In genomic region chr19:47652285-47652684, GRCh38 we compare ENCODE assay signal across 12 cellular contexts.
"Had no signal": no experiment of that assay in that cellular context is flagged by ENCODE, and none has a peak within 500 bp of the region (broad histone marks: within the 10 kb centered on the region; RNA-seq: fewer than 3 reads in every experiment).

No MANE protein-coding gene starts in this region.

- H3K4me3 Mint-ChIP-seq: activated B cell treated with CpG ODN at 0.5 μM for 24 hours; activated CD8-positive, alpha-beta T cell treated with anti-CD3 and anti-CD28 coated beads for 36 hours; activated naive CD8-positive, alpha-beta T cell; naive thymus-derived CD4-positive, alpha-beta T cell; stimulated activated naive B cell treated with anti-CD40 and anti-IgM and Interleukin-4, amounts not matched to agents 10 μg/mL and 1 μg/mL and 100 μg/mL, for 72 hours had no signal

- ATAC-seq: activated CD8-positive, alpha-beta T cell treated with anti-CD3 and anti-CD28 coated beads for 36 hours; naive thymus-derived CD4-positive, alpha-beta T cell; stimulated activated naive B cell treated with anti-CD40 and anti-IgM and Interleukin-4, amounts not matched to agents 10 μg/mL and 1 μg/mL and 100 μg/mL, for 72 hours had no signal

- H3K27ac Mint-ChIP-seq: activated B cell treated with CpG ODN at 0.5 μM for 24 hours; activated CD8-positive, alpha-beta T cell treated with anti-CD3 and anti-CD28 coated beads for 36 hours; activated naive CD8-positive, alpha-beta T cell; naive thymus-derived CD4-positive, alpha-beta T cell; stimulated activated naive B cell treated with anti-CD40 and anti-IgM and Interleukin-4, amounts not matched to agents 10 μg/mL and 1 μg/mL and 100 μg/mL, for 72 hours had no signal

- H3K4me3 ChIP-seq: left ventricle myocardium inferior, thyroid gland had no signal

- H3K27me3 Mint-ChIP-seq: activated B cell treated with CpG ODN at 0.5 μM for 24 hours; activated CD8-positive, alpha-beta T cell treated with anti-CD3 and anti-CD28 coated beads for 36 hours; activated naive CD8-positive, alpha-beta T cell; naive thymus-derived CD4-positive, alpha-beta T cell; stimulated activated naive B cell treated with anti-CD40 and anti-IgM and Interleukin-4, amounts not matched to agents 10 μg/mL and 1 μg/mL and 100 μg/mL, for 72 hours had no signal

- H3K27ac ChIP-seq: left ventricle myocardium inferior, thyroid gland had no signal

- DNase-seq: activated B cell treated with CpG ODN at 0.5 μM for 24 hours; activated CD4-positive, alpha-beta T cell treated with anti-CD3 and anti-CD28 coated beads for 48 hours; activated CD8-positive, alpha-beta T cell treated with anti-CD3 and anti-CD28 coated beads for 36 hours; activated gamma-delta T cell treated with Interleukin-2 at 50 U/mL for 16 hours; activated T-cell treated with anti-CD3 and anti-CD28 coated beads, Interleukin-2, amount 50 U/mL, for 48 hours; amniotic stem cell; hippocampal formation; left ventricle myocardium inferior; naive thymus-derived CD4-positive, alpha-beta T cell; stimulated activated naive B cell treated with anti-CD40 and anti-IgM and Interleukin-4, amounts not matched to agents 10 μg/mL and 1 μg/mL and 100 μg/mL, for 72 hours; thyroid gland had no signal

- H3K36me3 ChIP-seq: thyroid gland had no signal

- H3K9me3 ChIP-seq: thyroid gland had no signal

- H3K27me3 ChIP-seq: thyroid gland had no signal
